In the genomic region with DNA sequence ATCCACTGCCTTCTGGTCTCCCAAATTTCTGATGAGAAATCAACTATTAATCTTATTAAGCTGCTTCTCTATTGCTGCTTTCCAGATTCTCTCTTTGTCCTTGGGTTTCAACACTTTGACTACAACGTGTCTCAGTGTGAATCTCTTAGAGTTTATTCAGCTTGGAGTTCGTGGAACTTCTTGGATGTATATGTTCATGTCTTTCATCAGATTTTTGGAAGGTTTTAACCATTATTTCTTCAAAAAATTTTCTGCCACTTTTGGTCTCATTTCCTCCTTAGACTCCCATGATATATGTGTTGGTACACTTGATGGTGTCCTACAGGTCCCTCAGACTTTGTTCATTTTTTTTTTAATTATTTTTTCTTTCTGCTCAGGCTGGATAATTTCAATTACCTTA, we compare ENCODE assay signal across 11 cellular contexts.
"Had no signal": no experiment of that assay in that cellular context is flagged by ENCODE, and none has a peak within 500 bp of the region (broad histone marks: within the 10 kb centered on the region; RNA-seq: fewer than 3 reads in every experiment).

No MANE protein-coding gene starts in this region.

- H3K4me2 ChIP-seq: GM23338 had no signal

- H3K4me3 ChIP-seq: GM23248, GM23338, HAP-1 had no signal

- H3K27ac ChIP-seq: GM23248 had no signal

- ATAC-seq: GM23338, HCT116 had no signal

- FAIRE-seq: H1, H54 had no signal

- H3K9ac ChIP-seq: GM23248 had no signal

- H3K9me3 ChIP-seq: HAP-1 had no signal

- H2AFZ ChIP-seq: GM23248, GM23338 had no signal

- DNase-seq: GM23248, GOT3, H7, H9, HCEC 1CT, HFFc6 had no signal
